In the genomic region with DNA sequence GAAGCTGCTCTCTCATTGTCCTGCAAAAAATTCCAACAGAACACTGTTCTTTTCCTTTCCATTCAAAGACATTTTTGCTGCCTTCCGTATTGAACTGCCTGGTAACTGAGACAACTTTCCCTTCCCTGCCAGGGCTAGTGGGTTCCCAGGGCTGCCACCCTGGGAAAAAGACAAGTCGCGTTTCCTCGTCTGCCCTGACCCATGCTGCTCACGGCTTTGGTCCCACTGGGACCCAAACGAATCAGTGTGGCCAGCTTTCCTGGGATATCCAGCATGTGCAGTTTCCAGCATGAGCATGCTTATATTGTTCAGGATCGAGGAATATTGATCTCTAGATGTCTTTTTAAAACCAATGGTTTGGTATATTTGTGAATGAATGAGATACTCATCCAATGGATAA, we compare ENCODE assay signal across 30 cellular contexts. TPM values are rescaled to one million over a fixed set of nuclear protein-coding genes. Genes with fewer than 3 reads are reported as not detected.
DNase-seq lines count a peak whose midpoint lies in the region; ATAC-seq and TF ChIP-seq lines count a peak whose summit lies in the region.
"Had no signal": no experiment of that assay in that cellular context is flagged by ENCODE, and none has a peak within 500 bp of the region (broad histone marks: within the 10 kb centered on the region; RNA-seq: fewer than 3 reads in every experiment).

No MANE protein-coding gene starts in this region.

- H3K79me2 ChIP-seq in H9 (ENCODE audit: insufficient read depth, low read length): peaks cover 83% of the 10 kb centered on the region
- peaks cover 98% of the 10 kb centered on the region for H3K79me2 ChIP-seq in neural progenitor cell (ENCODE audit: low read depth)

- H3K14ac ChIP-seq in H9 (ENCODE audit: insufficient read depth, low read length): no peak overlapping the region

- intact Hi-C loops in tibial artery (cut with DNase I; ENCODE audit: low total_unique reads): no loop called here

- WGBS in H9 (ENCODE audit: extremely low coverage, insufficient read length, low lambda C conversion rate): no CpG with 5 or more reads among the region's 7 CpGs

- no peak overlapping the region for H3K18ac ChIP-seq in H9 (ENCODE audit: insufficient read length, low read depth, low read length)

- H3K4me2 ChIP-seq in H9 (ENCODE audit: insufficient read depth, insufficient read length, low read length): no peak overlapping the region
- H3K4me2 ChIP-seq in neural progenitor cell: peak overlapping the region; percentile 32
- H3K4me2 ChIP-seq: A549, hepatocyte, KMS-11, SK-N-SH had no signal

- H2AFZ ChIP-seq in H9 (ENCODE audit: low read length): no peak overlapping the region
- H2AFZ ChIP-seq in neural progenitor cell (replicated peaks): no peak overlapping the region
- H2AFZ ChIP-seq: hepatocyte had no signal

- no peak overlapping the region for H3T11ph ChIP-seq in H9 (ENCODE audit: low read length)

- H3K36me3 ChIP-seq in neural progenitor cell: no peaks in the 10 kb centered on the region
- no peaks in the 10 kb centered on the region for H3K36me3 ChIP-seq in tibial artery
- H3K36me3 ChIP-seq: esophagus squamous epithelium had no signal

- H3K4me3 Mint-ChIP-seq in H9 (no peak overlapping the region), neural progenitor cell (peak overlapping the region; percentile 43)
- H3K4me3 Mint-ChIP-seq: activated CD8-positive, alpha-beta T cell treated with anti-CD3 and anti-CD28 coated beads for 36 hours; activated naive CD8-positive, alpha-beta T cell treated with anti-CD3 and anti-CD28 coated beads for 36 hours; T-helper 17 cell had no signal

- no peaks in the 10 kb centered on the region for H3K23me2 ChIP-seq in H9 (ENCODE audit: insufficient read length, low read depth, low read length, poor library complexity, severe bottlenecking)

- H3K27ac ChIP-seq in H9 (ENCODE audit: insufficient read length, low read depth, low read length) (no peak overlapping the region), cingulate gyrus (ENCODE audit: low read depth, low read length) (peak overlapping the region; percentile 47), neural progenitor cell (no peak overlapping the region), tibial artery (peak overlapping the region; percentile 89 to 95)
- H3K27ac ChIP-seq: A549, KMS-11 had no signal

- ATAC-seq in HG03521 (IDR thresholded peaks at IDR 0.05; ENCODE audit: unreplicated experiment): no peak
- ATAC-seq: A549; activated CD8-positive, alpha-beta T cell treated with anti-CD3 and anti-CD28 coated beads for 36 hours; T-helper 17 cell had no signal

- H2BK5ac ChIP-seq in H9 (ENCODE audit: insufficient read length, low read length): no peak overlapping the region

- H3K56ac ChIP-seq in H9 (ENCODE audit: insufficient read length, low read depth, low read length): no peak overlapping the region

- peaks cover 4 to 6% (median 5%) of the 10 kb centered on the region in 3 experiments; a peak in 5 of 7 replicates for H3K36me3 Mint-ChIP-seq in H9 (ENCODE audit: insufficient read depth in 1 of 3, low read depth in 3 of 3)
- H3K36me3 Mint-ChIP-seq in neural progenitor cell: peaks cover 9% of the 10 kb centered on the region
- H3K36me3 Mint-ChIP-seq: activated naive CD8-positive, alpha-beta T cell treated with anti-CD3 and anti-CD28 coated beads for 36 hours; CD4-positive, alpha-beta memory T cell had no signal

- H3K23ac ChIP-seq in H9 (ENCODE audit: insufficient read length, low read depth, low read length): no peak overlapping the region

- H4K5ac ChIP-seq in H9 (ENCODE audit: insufficient read length, low read depth, low read length): no peak overlapping the region

- no peak overlapping the region for H4K91ac ChIP-seq in H9 (ENCODE audit: insufficient read length, low read depth, low read length)

- H3F3A ChIP-seq in neural progenitor cell (ENCODE audit: low read depth): peaks cover 47% of the 10 kb centered on the region

- peaks cover 89 to 94% of the 10 kb centered on the region in 2 experiments for H3K4me1 Mint-ChIP-seq in H9
- peaks cover 88% of the 10 kb centered on the region for H3K4me1 Mint-ChIP-seq in neural progenitor cell
- H3K4me1 Mint-ChIP-seq: activated naive CD8-positive, alpha-beta T cell treated with anti-CD3 and anti-CD28 coated beads for 36 hours had no signal

- H2BK15ac ChIP-seq in H9 (ENCODE audit: low read depth, low read length): no peak overlapping the region

- H3K9ac ChIP-seq in H9 (ENCODE audit: extremely low read depth, insufficient read length, low read length) (no peak overlapping the region), neural progenitor cell (no peak overlapping the region)
- H3K9ac ChIP-seq: KMS-11, SK-N-SH had no signal

- H3K9me3 Mint-ChIP-seq in H9 (no peaks in the 10 kb centered on the region), neural progenitor cell (no peaks in the 10 kb centered on the region)
- H3K9me3 Mint-ChIP-seq: activated CD8-positive, alpha-beta T cell treated with anti-CD3 and anti-CD28 coated beads for 36 hours; activated naive CD8-positive, alpha-beta T cell treated with anti-CD3 and anti-CD28 coated beads for 36 hours; CD4-positive, alpha-beta memory T cell had no signal

- H2BK120ac ChIP-seq in H9 (ENCODE audit: low read depth, low read length, poor library complexity, severe bottlenecking): no peak overlapping the region

- H3K4me1 ChIP-seq in H9 (ENCODE audit: insufficient read depth, low read length) (peaks cover 42% of the 10 kb centered on the region), neural progenitor cell (peaks cover 74% of the 10 kb centered on the region), tibial artery (peaks cover 9 to 94% (median 82%) of the 10 kb centered on the region in 4 donors)

- no peak for DNase-seq in H9
- no peak for DNase-seq in neural progenitor cell (ENCODE audit: low spot score)
- no peak for DNase-seq in tibial artery
- no peak for DNase-seq in NOMO-1 treated with dmso at 0.1 percent for 144 hours (lab: John Stamatoyannopoulos, UW; ENCODE audit: unreplicated experiment)
- no peak for DNase-seq in NCI-H2171 treated with DMSO at 0.1 percent for 48 hours (lab: John Stamatoyannopoulos, UW)
- no peak for DNase-seq in stimulated activated naive CD4-positive, alpha-beta T cell (lab: John Stamatoyannopoulos, UW)
- DNase-seq: activated CD8-positive, alpha-beta T cell treated with anti-CD3 and anti-CD28 coated beads for 36 hours; activated effector memory CD4-positive, alpha-beta T cell treated with Interleukin-2 at 50 U/mL for 16 hours; activated naive CD8-positive, alpha-beta T cell treated with anti-CD3 and anti-CD28 coated beads for 36 hours; activated T-cell treated with anti-CD3 and anti-CD28 coated beads for 4 hours; AML-193; CD4-positive, alpha-beta memory T cell; DMS 273 treated with DMSO at 0.1 percent for 48 hours; esophagus squamous epithelium; mesendoderm; MM.1S; NCI-H1417 treated with DMSO at 0.1 percent for 48 hours; NCI-H2081 treated with DMSO at 0.1 percent for 48 hours; nucleus accumbens; OCI-M1; SK-N-SH; small intestine; stimulated activated CD4-positive, alpha-beta T cell treated with anti-CD3 and anti-CD28 coated beads, Interleukin-1b, Interleukin-23, amount 100 ng/mL, for 48 hours; stimulated activated CD8-positive, alpha-beta memory T cell treated with anti-CD3 and anti-CD28 coated beads, Interleukin-4, amount 100 ng/mL, for 48 hours; T-helper 17 cell had no signal

- H3K4me3 ChIP-seq in neural progenitor cell (no peak overlapping the region), tibial artery (no peak overlapping the region)
- H3K4me3 ChIP-seq: A549, esophagus squamous epithelium, hepatocyte had no signal

- H3K9me3 ChIP-seq in H9 (ENCODE audit: control insufficient read depth, low read depth, low read length) (no peaks in the 10 kb centered on the region), neural progenitor cell (ENCODE audit: low read depth) (no peaks in the 10 kb centered on the region), tibial artery (no peaks in the 10 kb centered on the region)
- H3K9me3 ChIP-seq: A549, esophagus squamous epithelium, SK-N-SH had no signal

- H3K27ac Mint-ChIP-seq in H9: peak overlapping the region in 2 of 3 experiments; percentile 39 to 59; a peak in 6 of 7 replicates
- H3K27ac Mint-ChIP-seq in neural progenitor cell: peak overlapping the region; percentile 72
- H3K27ac Mint-ChIP-seq: activated CD8-positive, alpha-beta T cell treated with anti-CD3 and anti-CD28 coated beads for 36 hours; activated naive CD8-positive, alpha-beta T cell treated with anti-CD3 and anti-CD28 coated beads for 36 hours had no signal

- H4K8ac ChIP-seq in H9 (replicated peaks; ENCODE audit: insufficient read length, low read depth, low read length): no peak overlapping the region

- no peak overlapping the region for H2BK20ac ChIP-seq in H9 (ENCODE audit: low read depth, low read length, poor library complexity, severe bottlenecking)

- H2AK5ac ChIP-seq in H9 (ENCODE audit: insufficient read length, low read length): no peak overlapping the region

- H3K4ac ChIP-seq in H9 (ENCODE audit: low read depth, low read length): no peak overlapping the region

- H3K27me3 ChIP-seq in H9 (ENCODE audit: insufficient read depth, low read length): no peaks in the 10 kb centered on the region
- no peaks in the 10 kb centered on the region for H3K27me3 ChIP-seq in neural progenitor cell
- H3K27me3 ChIP-seq in tibial artery: no peaks in the 10 kb centered on the region
- H3K27me3 ChIP-seq: esophagus squamous epithelium, hepatocyte had no signal

- H3K27me3 Mint-ChIP-seq in H9 (ENCODE audit: low read depth) (no peaks in the 10 kb centered on the region; the same call in 1 of the 2 replicates), neural progenitor cell (ENCODE audit: insufficient read depth, low read depth) (peaks cover 4% of the 10 kb centered on the region)
- H3K27me3 Mint-ChIP-seq: activated CD8-positive, alpha-beta T cell treated with anti-CD3 and anti-CD28 coated beads for 36 hours; activated naive CD8-positive, alpha-beta T cell treated with anti-CD3 and anti-CD28 coated beads for 36 hours had no signal

- no peak for TF ChIP-seq CTCF in H9 (conservative IDR thresholded peaks at IDR 0.05)
- TF ChIP-seq CTCF in neural progenitor cell (IDR thresholded peaks at IDR 0.05): no peak
- no peak for TF ChIP-seq CTCF in tibial artery (IDR thresholded peaks at IDR 0.05)

- H4K20me1 ChIP-seq in H9 (ENCODE audit: control insufficient read depth, insufficient read depth, insufficient read length) (peaks cover 4% of the 10 kb centered on the region), neural progenitor cell (ENCODE audit: low read depth) (peaks cover 92% of the 10 kb centered on the region)

- no peak overlapping the region for H2BK12ac ChIP-seq in H9 (ENCODE audit: insufficient read length, low read depth, low read length)

- H3K79me1 ChIP-seq in H9 (ENCODE audit: insufficient read depth, low read depth, low read length, poor library complexity, severe bottlenecking): peaks cover 2% of the 10 kb centered on the region

RNA-seq across cellular contexts. Expression of gene SOX13, which starts 18.2 kb away (rescaled TPM):
- total RNA-seq in H9 (2021) (120 TPM in 2 replicates), neural progenitor cell (ENCODE audit: low replicate concordance) (27.8 and 28.6 TPM in 2 replicates)
- total RNA-seq: activated naive CD8-positive, alpha-beta T cell treated with anti-CD3 and anti-CD28 coated beads for 36 hours had no signal

Comparison
In these comparisons a context has a peak if more than half of its experiments do, and no peak if none do; other contexts are left out.
1. H3K27ac ChIP-seq: peak in cingulate gyrus (single experiment) and tibial artery (2 of 2); none in H9 (single experiment) and neural progenitor cell (single experiment).